In genomic region chr16:1363501-1364041, GRCh38 we compare ENCODE assay signal across 8 cellular contexts. TPM values are rescaled to one million over a fixed set of nuclear protein-coding genes. Genes with fewer than 3 reads are reported as not detected.
DNase-seq lines count a peak whose midpoint lies in the region; ATAC-seq, FAIRE-seq and TF ChIP-seq lines count a peak whose summit lies in the region.

No MANE protein-coding gene starts in this region.

- TF ChIP-seq EP300 in HepG2 (IDR thresholded peaks at IDR 0.05; ENCODE audit: low read depth in 2 of 2, low read length in 2 of 2) (no peak), HepG2 (CRISPR knock-in tag; IDR thresholded peaks at IDR 0.05; ENCODE audit: borderline replicate concordance) (no peak)

- no peak overlapping the region for H3K9ac ChIP-seq in Karpas-422 (ENCODE audit: low read length)
- H3K9ac ChIP-seq in HepG2 (ENCODE audit: insufficient read depth, low read depth, low read length): no peak overlapping the region

- POLR2A ChIA-PET in HepG2 (lab: Yijun Ruan, JAX): no interaction called here

- H2AFZ ChIP-seq in Karpas-422 (ENCODE audit: low read length) (no peak overlapping the region), HepG2 (ENCODE audit: low read length) (no peak overlapping the region)

- TF ChIP-seq CTCF in WI38 (IDR thresholded peaks at IDR 0.05; ENCODE audit: low read depth, low read length) (peak; percentile 58), cardiac fibroblast (IDR thresholded peaks at IDR 0.05; ENCODE audit: low read depth, low read length) (peak; percentile 81), HepG2 (CRISPR knock-in tag; IDR thresholded peaks at IDR 0.05) (peak; percentile 93)

- peaks cover 21% of the 10 kb centered on the region for H3K79me2 ChIP-seq in Karpas-422 (ENCODE audit: low read length)
- H3K79me2 ChIP-seq in HepG2 (ENCODE audit: insufficient read depth, low read length): peaks cover 9% of the 10 kb centered on the region

- BruUV-seq in HepG2 (replicated peaks; lab: Mats Ljungman, UMichigan): no TSS peak

- 60% methylated on average over 15 of the region's 18 CpGs for WGBS in HepG2 (ENCODE audit: low lambda C conversion rate)

- intact Hi-C loops in HepG2 (cut with micrococcal nuclease; ENCODE audit: unreplicated experiment): no loop called here

- in situ Hi-C loops in G401 (cut with HindIII; ENCODE audit: low sequenced_read_pairs) (no loop called here), HepG2 (cut with HindIII; ENCODE audit: extremely low pct_ligation_motif_present, low pct_unique_long_range_greater_than_20kb) (no loop called here)

- peak; percentile 80 for TF ChIP-seq RAD21 in HepG2 (CRISPR knock-in tag; IDR thresholded peaks at IDR 0.05)

- no peaks in the 10 kb centered on the region for H3K9me2 ChIP-seq in Karpas-422 (replicated peaks; ENCODE audit: insufficient read depth, low read length)

- H3K9me3 ChIP-seq in Karpas-422 (ENCODE audit: low read length) (no peaks in the 10 kb centered on the region), HepG2 (ENCODE audit: low read length) (no peaks in the 10 kb centered on the region)

- DNase-seq in G401 (ENCODE audit: low spot score) (peak; percentile 54), Karpas-422 (peak; percentile 87), cardiac fibroblast (ENCODE audit: low read depth in 2 of 2) (peak; percentile 43 to 44), HepG2 (ENCODE audit: low spot score) (peak; percentile 30), NCI-H187 treated with DMSO at 0.1 percent for 48 hours (lab: John Stamatoyannopoulos, UW) (no peak)
- peak; percentile 48 to 50 for DNase-seq in stimulated activated CD8-positive, alpha-beta memory T cell treated with anti-CD3 and anti-CD28 coated beads, Interleukin-15, amount 100 ng/mL, for 48 hours (ENCODE audit: low read depth in 2 of 2)

- peak; percentile 90 for ATAC-seq in HepG2
- no peak for ATAC-seq in HG03571 (IDR thresholded peaks at IDR 0.05; ENCODE audit: unreplicated experiment)

- H3K27ac ChIP-seq in Karpas-422 (ENCODE audit: low read length): no peak overlapping the region
- H3K27ac ChIP-seq in HepG2 (ENCODE audit: extremely low read length, insufficient read depth, low read length): no peak overlapping the region

- FAIRE-seq in HepG2 (lab: Jason Lieb, UNC): no peak

- H3K4me1 ChIP-seq in Karpas-422 (ENCODE audit: low read length) (no peaks in the 10 kb centered on the region), HepG2 (ENCODE audit: insufficient read depth, low read length) (no peaks in the 10 kb centered on the region)

- CTCF ChIA-PET in HepG2 (lab: Yijun Ruan, JAX; ENCODE audit: low intra/inter-chr PET ratio, low total read pairs): interaction anchor here (1.1 to 1.5 kb wide), 2 partner anchors 33 to 73 kb away, joined by 3 to 6 read pairs; no protein-coding TSS in a partner anchor

- H4K20me1 ChIP-seq in Karpas-422 (ENCODE audit: insufficient read depth, low read depth, low read length) (no peaks in the 10 kb centered on the region), HepG2 (ENCODE audit: insufficient read depth, low read length) (no peaks in the 10 kb centered on the region; the same call in 1 of the 2 replicates)

- H3K4me2 ChIP-seq in Karpas-422 (ENCODE audit: low read depth, low read length, poor library complexity, severe bottlenecking) (no peak overlapping the region), HepG2 (ENCODE audit: low read depth, low read length) (no peak overlapping the region)

- H3K27me3 ChIP-seq in Karpas-422 (ENCODE audit: low read length) (no peaks in the 10 kb centered on the region), HepG2 (ENCODE audit: control insufficient read depth in 1 of 2, insufficient read depth in 2 of 2, low read length in 2 of 2) (no peaks in the 10 kb centered on the region)

- H3K4me3 ChIP-seq in Karpas-422 (ENCODE audit: low read length): no peak overlapping the region
- H3K4me3 ChIP-seq in WI38 (ENCODE audit: low read depth, low read length): no peak overlapping the region
- no peak overlapping the region for H3K4me3 ChIP-seq in cardiac fibroblast (replicated peaks in 1 of 2; ENCODE audit: low read depth in 2 of 2, low read length in 2 of 2)
- H3K4me3 ChIP-seq in HepG2 (replicated peaks in 1 of 3; ENCODE audit: insufficient read depth in 1 of 3, low read depth in 2 of 3, low read length in 3 of 3): no peak overlapping the region

- H3K36me3 ChIP-seq in Karpas-422 (ENCODE audit: insufficient read depth, low read length) (0 out of 2 replicates have a peak, but pooled peaks cover 3% of the 10 kb centered on the region), HepG2 (replicated peaks in 1 of 2; ENCODE audit: control insufficient read depth in 1 of 2, insufficient read depth in 2 of 2, low read length in 2 of 2) (peaks cover 16 to 49% of the 10 kb centered on the region in 2 experiments)

- TF ChIP-seq POLR2A in HepG2 (IDR thresholded peaks at IDR 0.05; ENCODE audit: insufficient read depth in 1 of 2, low read depth in 2 of 2, low read length in 2 of 2): no peak

RNA-seq across cellular contexts. Expression of gene GNPTG, which starts 11.8 kb away (rescaled TPM):
- total RNA-seq in G401 (2014; rRNA removed; shearing (Covaris generic)): 48.6 and 51.1 TPM in 2 replicates
- total RNA-seq in Karpas-422 (2014; rRNA removed; shearing (Covaris generic); ENCODE audit: low replicate concordance): 19.6 and 39.1 TPM in 2 replicates
- 8.8 and 22.7 TPM in 2 replicates for total RNA-seq in HepG2 (2016; rRNA removed; fragmentation: Illumina TruSeq; extraction: Trizol)
- total RNA-seq in HepG2 (2016; cell fraction: cytosol; rRNA removed; fragmentation: Illumina TruSeq; extraction: Trizol; ENCODE audit: low read depth): 8.5 and 9.4 TPM in 2 replicates
- 7.2 and 22.9 TPM in 2 replicates for total RNA-seq in HepG2 (2016; cell fraction: insoluble cytoplasmic fraction; rRNA removed; fragmentation: Illumina TruSeq; extraction: Trizol)
- 11.3 and 14.3 TPM in 2 replicates for total RNA-seq in HepG2 (2016; cell fraction: membrane; rRNA removed; fragmentation: Illumina TruSeq; extraction: Trizol)
- 18.3 and 21.7 TPM in 2 replicates for total RNA-seq in HepG2 (2016; cell fraction: nucleus; rRNA removed; fragmentation: Illumina TruSeq; extraction: Trizol)
- polyA plus RNA-seq in HepG2 (2011; rRNA removed): 71.1 and 79.9 TPM in 2 replicates
- 54.7 and 81.5 TPM in 2 replicates for polyA plus RNA-seq in HepG2 (2011; cell fraction: cytosol; rRNA removed)
- 96.1 and 122 TPM in 2 replicates for polyA plus RNA-seq in HepG2 (2011; cell fraction: nucleus; rRNA removed)
- 23.4 and 23.5 TPM in 2 replicates for polyA plus RNA-seq in HepG2 (2012)
- polyA plus RNA-seq in HepG2 (2016; cell fraction: cytosol; fragmentation: Illumina TruSeq; extraction: Trizol; ENCODE audit: low read depth): 15.1 and 18.1 TPM in 2 replicates
- polyA plus RNA-seq in HepG2 (2016; cell fraction: insoluble cytoplasmic fraction; fragmentation: Illumina TruSeq; extraction: Trizol; ENCODE audit: low read depth): 15.0 and 19.6 TPM in 2 replicates
- 15.9 and 17.7 TPM in 2 replicates for polyA plus RNA-seq in HepG2 (2016; cell fraction: membrane; fragmentation: Illumina TruSeq; extraction: Trizol; ENCODE audit: low read depth)
- 81.4 and 87.5 TPM in 2 replicates for polyA plus RNA-seq in HepG2 (2016; cell fraction: nucleus; fragmentation: Illumina TruSeq; extraction: Trizol; ENCODE audit: insufficient read depth, low read depth)
- 35.8 and 59.3 TPM in 2 replicates for polyA minus RNA-seq in HepG2 (2011; rRNA and poly(A)+ RNA removed; ENCODE audit: low replicate concordance)
- 14.2 and 19.1 TPM in 2 replicates for polyA minus RNA-seq in HepG2 (2011; cell fraction: cytosol; rRNA and poly(A)+ RNA removed)
- 7.6 and 15.6 TPM in 2 replicates for polyA minus RNA-seq in HepG2 (2011; cell fraction: nucleus; rRNA and poly(A)+ RNA removed)

RNA-seq across cellular contexts. Expression of gene TSR3, which starts 11.9 kb away (rescaled TPM):
- total RNA-seq in G401 (2014; rRNA removed; shearing (Covaris generic)): 88.1 and 96.8 TPM in 2 replicates
- total RNA-seq in Karpas-422 (2014; rRNA removed; shearing (Covaris generic); ENCODE audit: low replicate concordance): 20.1 and 70.0 TPM in 2 replicates
- total RNA-seq in HepG2 (2016; rRNA removed; fragmentation: Illumina TruSeq; extraction: Trizol): 45.1 and 51.0 TPM in 2 replicates
- total RNA-seq in HepG2 (2016; cell fraction: cytosol; rRNA removed; fragmentation: Illumina TruSeq; extraction: Trizol; ENCODE audit: low read depth): 118 and 125 TPM in 2 replicates
- total RNA-seq in HepG2 (2016; cell fraction: insoluble cytoplasmic fraction; rRNA removed; fragmentation: Illumina TruSeq; extraction: Trizol): 49.3 and 52.7 TPM in 2 replicates
- 124 and 132 TPM in 2 replicates for total RNA-seq in HepG2 (2016; cell fraction: membrane; rRNA removed; fragmentation: Illumina TruSeq; extraction: Trizol)
- total RNA-seq in HepG2 (2016; cell fraction: nucleus; rRNA removed; fragmentation: Illumina TruSeq; extraction: Trizol): 18.2 and 27.2 TPM in 2 replicates
- polyA plus RNA-seq in HepG2 (2011; rRNA removed): 24.2 and 26.2 TPM in 2 replicates
- polyA plus RNA-seq in HepG2 (2011; cell fraction: cytosol; rRNA removed): 32.0 and 45.5 TPM in 2 replicates
- 19.0 and 20.6 TPM in 2 replicates for polyA plus RNA-seq in HepG2 (2011; cell fraction: nucleus; rRNA removed)
- polyA plus RNA-seq in HepG2 (2012): 21.4 TPM in 2 replicates
- polyA plus RNA-seq in HepG2 (2016; cell fraction: cytosol; fragmentation: Illumina TruSeq; extraction: Trizol; ENCODE audit: low read depth): 132 and 144 TPM in 2 replicates
- polyA plus RNA-seq in HepG2 (2016; cell fraction: insoluble cytoplasmic fraction; fragmentation: Illumina TruSeq; extraction: Trizol; ENCODE audit: low read depth): 51.4 and 56.6 TPM in 2 replicates
- 124 TPM in 2 replicates for polyA plus RNA-seq in HepG2 (2016; cell fraction: membrane; fragmentation: Illumina TruSeq; extraction: Trizol; ENCODE audit: low read depth)
- polyA plus RNA-seq in HepG2 (2016; cell fraction: nucleus; fragmentation: Illumina TruSeq; extraction: Trizol; ENCODE audit: insufficient read depth, low read depth): 43.7 and 46.5 TPM in 2 replicates
- 32.8 and 34.9 TPM in 2 replicates for polyA minus RNA-seq in HepG2 (2011; rRNA and poly(A)+ RNA removed; ENCODE audit: low replicate concordance)
- polyA minus RNA-seq in HepG2 (2011; cell fraction: cytosol; rRNA and poly(A)+ RNA removed): 14.0 and 21.0 TPM in 2 replicates
- 6.6 and 7.2 TPM in 2 replicates for polyA minus RNA-seq in HepG2 (2011; cell fraction: nucleus; rRNA and poly(A)+ RNA removed)

RNA-seq across cellular contexts. Expression of gene BAIAP3, which starts 30.1 kb away (rescaled TPM):
- total RNA-seq in G401 (2014; rRNA removed; shearing (Covaris generic)): 0.25 and 2.0 TPM in 2 replicates
- total RNA-seq in Karpas-422 (2014; rRNA removed; shearing (Covaris generic); ENCODE audit: low replicate concordance): 0.18 TPM in 1 of 2 replicates, not detected in the other
- 2.0 and 3.2 TPM in 2 replicates for total RNA-seq in HepG2 (2016; rRNA removed; fragmentation: Illumina TruSeq; extraction: Trizol)
- total RNA-seq in HepG2 (2016; cell fraction: cytosol; rRNA removed; fragmentation: Illumina TruSeq; extraction: Trizol; ENCODE audit: low read depth): 0.40 and 0.79 TPM in 2 replicates
- 1.2 and 2.4 TPM in 2 replicates for total RNA-seq in HepG2 (2016; cell fraction: insoluble cytoplasmic fraction; rRNA removed; fragmentation: Illumina TruSeq; extraction: Trizol)
- 0.80 and 1.3 TPM in 2 replicates for total RNA-seq in HepG2 (2016; cell fraction: membrane; rRNA removed; fragmentation: Illumina TruSeq; extraction: Trizol)
- 2.8 and 4.0 TPM in 2 replicates for total RNA-seq in HepG2 (2016; cell fraction: nucleus; rRNA removed; fragmentation: Illumina TruSeq; extraction: Trizol)
- 5.7 and 9.1 TPM in 2 replicates for polyA plus RNA-seq in HepG2 (2011; rRNA removed)
- polyA plus RNA-seq in HepG2 (2011; cell fraction: cytosol; rRNA removed): 2.2 and 2.3 TPM in 2 replicates
- 91.6 and 123 TPM in 2 replicates for polyA plus RNA-seq in HepG2 (2011; cell fraction: nucleus; rRNA removed)
- polyA plus RNA-seq in HepG2 (2012): 3.7 and 4.3 TPM in 2 replicates
- polyA plus RNA-seq in HepG2 (2016; cell fraction: cytosol; fragmentation: Illumina TruSeq; extraction: Trizol; ENCODE audit: low read depth): 0.31 and 0.35 TPM in 2 replicates
- polyA plus RNA-seq in HepG2 (2016; cell fraction: insoluble cytoplasmic fraction; fragmentation: Illumina TruSeq; extraction: Trizol; ENCODE audit: low read depth): 1.0 and 2.5 TPM in 2 replicates
- polyA plus RNA-seq in HepG2 (2016; cell fraction: membrane; fragmentation: Illumina TruSeq; extraction: Trizol; ENCODE audit: low read depth): 0.46 and 0.62 TPM in 2 replicates
- polyA plus RNA-seq in HepG2 (2016; cell fraction: nucleus; fragmentation: Illumina TruSeq; extraction: Trizol; ENCODE audit: insufficient read depth, low read depth): 5.9 and 9.4 TPM in 2 replicates
- polyA minus RNA-seq in HepG2 (2011; rRNA and poly(A)+ RNA removed; ENCODE audit: low replicate concordance): 0.40 and 7.9 TPM in 2 replicates
- 2.1 and 2.6 TPM in 2 replicates for polyA minus RNA-seq in HepG2 (2011; cell fraction: cytosol; rRNA and poly(A)+ RNA removed)
- polyA minus RNA-seq in HepG2 (2011; cell fraction: nucleus; rRNA and poly(A)+ RNA removed): 12.2 and 20.9 TPM in 2 replicates

RNA-seq across cellular contexts. Expression of gene UNKL, which starts 50.9 kb away (rescaled TPM):
- 8.2 and 11.1 TPM in 2 replicates for total RNA-seq in G401 (2014; rRNA removed; shearing (Covaris generic))
- 9.8 and 20.8 TPM in 2 replicates for total RNA-seq in Karpas-422 (2014; rRNA removed; shearing (Covaris generic); ENCODE audit: low replicate concordance)
- 11.0 and 17.6 TPM in 2 replicates for total RNA-seq in HepG2 (2016; rRNA removed; fragmentation: Illumina TruSeq; extraction: Trizol)
- total RNA-seq in HepG2 (2016; cell fraction: cytosol; rRNA removed; fragmentation: Illumina TruSeq; extraction: Trizol; ENCODE audit: low read depth): 5.5 and 6.6 TPM in 2 replicates
- total RNA-seq in HepG2 (2016; cell fraction: insoluble cytoplasmic fraction; rRNA removed; fragmentation: Illumina TruSeq; extraction: Trizol): 10.1 and 16.6 TPM in 2 replicates
- 9.9 and 10.4 TPM in 2 replicates for total RNA-seq in HepG2 (2016; cell fraction: membrane; rRNA removed; fragmentation: Illumina TruSeq; extraction: Trizol)
- 12.2 and 16.5 TPM in 2 replicates for total RNA-seq in HepG2 (2016; cell fraction: nucleus; rRNA removed; fragmentation: Illumina TruSeq; extraction: Trizol)
- 10.4 and 13.4 TPM in 2 replicates for polyA plus RNA-seq in HepG2 (2011; rRNA removed)
- polyA plus RNA-seq in HepG2 (2011; cell fraction: cytosol; rRNA removed): 3.3 and 4.7 TPM in 2 replicates
- 75.3 and 105 TPM in 2 replicates for polyA plus RNA-seq in HepG2 (2011; cell fraction: nucleus; rRNA removed)
- 7.2 and 11.6 TPM in 2 replicates for polyA plus RNA-seq in HepG2 (2012)
- 2.4 and 4.0 TPM in 2 replicates for polyA plus RNA-seq in HepG2 (2016; cell fraction: cytosol; fragmentation: Illumina TruSeq; extraction: Trizol; ENCODE audit: low read depth)
- 11.7 and 13.2 TPM in 2 replicates for polyA plus RNA-seq in HepG2 (2016; cell fraction: insoluble cytoplasmic fraction; fragmentation: Illumina TruSeq; extraction: Trizol; ENCODE audit: low read depth)
- 4.2 and 6.8 TPM in 2 replicates for polyA plus RNA-seq in HepG2 (2016; cell fraction: membrane; fragmentation: Illumina TruSeq; extraction: Trizol; ENCODE audit: low read depth)
- polyA plus RNA-seq in HepG2 (2016; cell fraction: nucleus; fragmentation: Illumina TruSeq; extraction: Trizol; ENCODE audit: insufficient read depth, low read depth): 48.5 and 55.0 TPM in 2 replicates
- 14.8 and 18.0 TPM in 2 replicates for polyA minus RNA-seq in HepG2 (2011; rRNA and poly(A)+ RNA removed; ENCODE audit: low replicate concordance)
- polyA minus RNA-seq in HepG2 (2011; cell fraction: cytosol; rRNA and poly(A)+ RNA removed): 7.9 and 12.6 TPM in 2 replicates
- 9.3 and 22.1 TPM in 2 replicates for polyA minus RNA-seq in HepG2 (2011; cell fraction: nucleus; rRNA and poly(A)+ RNA removed)

RNA-seq across cellular contexts. Expression of gene UBE2I, which starts 54.1 kb away (rescaled TPM):
- 120 and 144 TPM in 2 replicates for total RNA-seq in G401 (2014; rRNA removed; shearing (Covaris generic))
- total RNA-seq in Karpas-422 (2014; rRNA removed; shearing (Covaris generic); ENCODE audit: low replicate concordance): 53.7 and 78.1 TPM in 2 replicates
- total RNA-seq in HepG2 (2016; rRNA removed; fragmentation: Illumina TruSeq; extraction: Trizol): 75.8 and 87.9 TPM in 2 replicates
- total RNA-seq in HepG2 (2016; cell fraction: cytosol; rRNA removed; fragmentation: Illumina TruSeq; extraction: Trizol; ENCODE audit: low read depth): 35.5 and 39.4 TPM in 2 replicates
- 66.6 and 79.8 TPM in 2 replicates for total RNA-seq in HepG2 (2016; cell fraction: insoluble cytoplasmic fraction; rRNA removed; fragmentation: Illumina TruSeq; extraction: Trizol)
- total RNA-seq in HepG2 (2016; cell fraction: membrane; rRNA removed; fragmentation: Illumina TruSeq; extraction: Trizol): 55.4 and 63.3 TPM in 2 replicates
- total RNA-seq in HepG2 (2016; cell fraction: nucleus; rRNA removed; fragmentation: Illumina TruSeq; extraction: Trizol): 41.5 and 41.7 TPM in 2 replicates
- 79.5 and 98.9 TPM in 2 replicates for polyA plus RNA-seq in HepG2 (2011; rRNA removed)
- 57.9 and 77.8 TPM in 2 replicates for polyA plus RNA-seq in HepG2 (2011; cell fraction: cytosol; rRNA removed)
- 115 and 128 TPM in 2 replicates for polyA plus RNA-seq in HepG2 (2011; cell fraction: nucleus; rRNA removed)
- 91.6 and 108 TPM in 2 replicates for polyA plus RNA-seq in HepG2 (2012)
- polyA plus RNA-seq in HepG2 (2016; cell fraction: cytosol; fragmentation: Illumina TruSeq; extraction: Trizol; ENCODE audit: low read depth): 94.9 and 118 TPM in 2 replicates
- 181 and 205 TPM in 2 replicates for polyA plus RNA-seq in HepG2 (2016; cell fraction: insoluble cytoplasmic fraction; fragmentation: Illumina TruSeq; extraction: Trizol; ENCODE audit: low read depth)
- 118 and 119 TPM in 2 replicates for polyA plus RNA-seq in HepG2 (2016; cell fraction: membrane; fragmentation: Illumina TruSeq; extraction: Trizol; ENCODE audit: low read depth)
- 163 and 194 TPM in 2 replicates for polyA plus RNA-seq in HepG2 (2016; cell fraction: nucleus; fragmentation: Illumina TruSeq; extraction: Trizol; ENCODE audit: insufficient read depth, low read depth)
- 39.2 and 48.3 TPM in 2 replicates for polyA minus RNA-seq in HepG2 (2011; rRNA and poly(A)+ RNA removed; ENCODE audit: low replicate concordance)
- 54.8 and 55.8 TPM in 2 replicates for polyA minus RNA-seq in HepG2 (2011; cell fraction: cytosol; rRNA and poly(A)+ RNA removed)
- 63.8 and 72.6 TPM in 2 replicates for polyA minus RNA-seq in HepG2 (2011; cell fraction: nucleus; rRNA and poly(A)+ RNA removed)
